Comparison of ENCODE assay signal across 8 cellular contexts in the genomic region with DNA sequence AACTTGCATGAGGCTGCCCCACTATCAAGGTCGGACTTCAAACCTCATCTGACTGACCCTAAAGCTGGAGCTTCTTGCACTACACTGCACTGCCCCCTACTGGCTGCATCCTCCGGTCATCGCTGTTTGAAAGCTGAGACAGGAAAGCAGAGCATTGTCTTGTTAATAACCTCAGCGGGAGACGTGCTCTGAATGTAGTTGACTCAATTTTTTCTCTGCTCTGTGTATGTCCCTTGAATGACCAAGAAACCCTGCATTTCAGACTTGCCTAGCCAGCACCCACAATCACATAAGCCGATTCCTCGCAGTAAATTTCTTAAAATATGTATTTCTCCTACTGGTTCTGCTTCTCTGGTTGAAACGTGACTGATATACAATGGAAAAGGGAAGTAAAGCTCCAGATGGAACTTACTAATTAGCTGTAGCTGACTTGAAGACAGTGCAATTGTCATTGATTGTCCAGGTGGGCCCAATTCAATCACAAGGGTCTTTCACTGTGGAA. TPM values are rescaled to one million over a fixed set of nuclear protein-coding genes. Genes with fewer than 3 reads are reported as not detected.
DNase-seq lines count a peak whose midpoint lies in the region; ATAC-seq and TF ChIP-seq lines count a peak whose summit lies in the region.

No MANE protein-coding gene starts in this region.

- H3F3A ChIP-seq in OCI-LY1 (ENCODE audit: insufficient read depth, low read length), result no peaks in the 10 kb centered on the region

- DNase-seq in D341Med (ENCODE audit: low spot score) (peak; percentile 68), naive B cell (peak; percentile 54)
- peak; percentile 74 for DNase-seq in activated CD8-positive, alpha-beta memory T cell treated with anti-CD3 and anti-CD28 coated beads, Interleukin-2, amount 50 U/mL, for 4 hours
- peak; percentile 65 to 88 for DNase-seq in stimulated activated effector memory CD8-positive, alpha-beta T cell treated with anti-CD3 and anti-CD28 coated beads, Interleukin-12 subunit alpha, Interleukin-12 subunit beta, amount 100 ng/mL, for 72 hours (ENCODE audit: low spot score in 2 of 2)

- WGBS in HUES64, result 3% methylated on average over 7 of the region's 8 CpGs

- H3K27me3 Mint-ChIP-seq in naive B cell, result peaks cover 26 to 31% (median 29%) of the 10 kb centered on the region in 3 donors

- H3K9me3 ChIP-seq in HUES64 (ENCODE audit: insufficient read depth, low read depth, low read length) (peaks cover 9% of the 10 kb centered on the region; the same call in 1 of the 2 replicates), OCI-LY1 (ENCODE audit: low read length) (no peaks in the 10 kb centered on the region)

- H3K36me3 Mint-ChIP-seq in naive B cell, result no peaks in the 10 kb centered on the region
- H3K36me3 Mint-ChIP-seq in stimulated activated effector memory CD8-positive, alpha-beta T cell treated with anti-CD3 and anti-CD28 coated beads, Interleukin-12 subunit alpha, Interleukin-12 subunit beta, amount 100 ng/mL, for 72 hours, result no peaks in the 10 kb centered on the region

- H3K9me3 Mint-ChIP-seq in naive B cell, result no peaks in the 10 kb centered on the region
- no peaks in the 10 kb centered on the region for H3K9me3 Mint-ChIP-seq in stimulated activated effector memory CD8-positive, alpha-beta T cell treated with anti-CD3 and anti-CD28 coated beads, Interleukin-12 subunit alpha, Interleukin-12 subunit beta, amount 100 ng/mL, for 72 hours

- peak overlapping the region in 2 of 6 donors; percentile 33 to 51 for H3K27ac Mint-ChIP-seq in naive B cell
- no peak overlapping the region for H3K27ac Mint-ChIP-seq in stimulated activated effector memory CD8-positive, alpha-beta T cell treated with anti-CD3 and anti-CD28 coated beads, Interleukin-12 subunit alpha, Interleukin-12 subunit beta, amount 100 ng/mL, for 72 hours

- peaks cover 21% of the 10 kb centered on the region for H3K4me1 ChIP-seq in HUES64 (ENCODE audit: insufficient read depth, low read length)
- peaks cover 3% of the 10 kb centered on the region for H3K4me1 ChIP-seq in OCI-LY1 (ENCODE audit: insufficient read depth, low read length, severe bottlenecking)

- H3K9ac ChIP-seq in HUES64 (ENCODE audit: low read depth, low read length) (no peak overlapping the region), OCI-LY1 (ENCODE audit: low read length) (no peak overlapping the region)

- H3K4me3 Mint-ChIP-seq in naive B cell, result peak overlapping the region in 2 of 8 donors; percentile 1 to 25
- H3K4me3 Mint-ChIP-seq in stimulated activated effector memory CD8-positive, alpha-beta T cell treated with anti-CD3 and anti-CD28 coated beads, Interleukin-12 subunit alpha, Interleukin-12 subunit beta, amount 100 ng/mL, for 72 hours, result no peak overlapping the region

- H3K36me3 ChIP-seq in HUES64 (ENCODE audit: insufficient read depth, low read length) (no peaks in the 10 kb centered on the region), OCI-LY1 (ENCODE audit: insufficient read depth, low read length) (no peaks in the 10 kb centered on the region)

- peak overlapping the region; percentile 33 for H3K27ac ChIP-seq in HUES64 (ENCODE audit: low read depth, low read length)
- no peak overlapping the region for H3K27ac ChIP-seq in OCI-LY1 (ENCODE audit: low read depth, low read length, poor library complexity, severe bottlenecking)

- H3K9me2 ChIP-seq in OCI-LY1 (ENCODE audit: low read depth, low read length), result no peaks in the 10 kb centered on the region

- no peak overlapping the region for H2AFZ ChIP-seq in OCI-LY1 (ENCODE audit: low read length)

- H3K4me1 Mint-ChIP-seq in naive B cell, result peaks cover 0 to 6% (median 5%) of the 10 kb centered on the region in 3 donors
- H3K4me1 Mint-ChIP-seq in stimulated activated effector memory CD8-positive, alpha-beta T cell treated with anti-CD3 and anti-CD28 coated beads, Interleukin-12 subunit alpha, Interleukin-12 subunit beta, amount 100 ng/mL, for 72 hours, result no peaks in the 10 kb centered on the region

- peak; percentile 80 for ATAC-seq in GM21515 (IDR thresholded peaks at IDR 0.05; ENCODE audit: unreplicated experiment)
- ATAC-seq in esophagus mucosa, result peak; percentile 63
- peak; percentile 65 to 68 for ATAC-seq in naive B cell (ENCODE audit: low read depth in 2 of 2)
- ATAC-seq in stimulated activated effector memory CD8-positive, alpha-beta T cell treated with anti-CD3 and anti-CD28 coated beads, Interleukin-12 subunit alpha, Interleukin-12 subunit beta, amount 100 ng/mL, for 72 hours, result peak; percentile 69

- H4K20me1 ChIP-seq in OCI-LY1 (ENCODE audit: insufficient read depth, low read length), result no peaks in the 10 kb centered on the region

- 0 out of 2 replicates have a peak overlapping the region, but pooled peaks have one; percentile 21 for H3K4me2 ChIP-seq in OCI-LY1 (ENCODE audit: low read length)

- H3K27me3 ChIP-seq in HUES64 (ENCODE audit: insufficient read depth, low read length) (no peaks in the 10 kb centered on the region), OCI-LY1 (ENCODE audit: insufficient read depth, low read length) (no peaks in the 10 kb centered on the region)

- peak; percentile 93 for TF ChIP-seq CTCF in OCI-LY1 (IDR thresholded peaks at IDR 0.05; ENCODE audit: low read length)

- H3K79me2 ChIP-seq in OCI-LY1 (ENCODE audit: insufficient read depth, low read length), result no peaks in the 10 kb centered on the region

- H3K4me3 ChIP-seq in HUES64 (ENCODE audit: low read length) (peak overlapping the region; percentile 36), OCI-LY1 (ENCODE audit: low read depth, low read length, poor library complexity, severe bottlenecking) (no peak overlapping the region)

RNA-seq across cellular contexts. Expression of a gene that starts 27.8 kb away (rescaled TPM):
- 0.20 TPM for polyA plus RNA-seq in HUES64 (2013, experiment 1 of 2)
- polyA plus RNA-seq in HUES64 (2013, experiment 2 of 2), result 0.13 TPM
- total RNA-seq in esophagus mucosa, result 0.72 TPM
- not detected for polyA plus RNA-seq in naive B cell (ENCODE audit: low read depth in 6 of 6)

RNA-seq across cellular contexts. Expression of a gene that starts 36.3 kb away (rescaled TPM):
- polyA plus RNA-seq in HUES64 (2013, experiment 1 of 2), result 68.7 TPM
- 68.2 TPM for polyA plus RNA-seq in HUES64 (2013, experiment 2 of 2)
- 11.4 TPM for total RNA-seq in esophagus mucosa
- polyA plus RNA-seq in naive B cell (ENCODE audit: low read depth in 6 of 6), result 100 to 1,000 TPM in 1 of 6 donors, 10 to 100 TPM in 5; 64.4 to 100 (median 76.7) TPM
